ENCODE assay signal across 1 cellular context in the genomic region with DNA sequence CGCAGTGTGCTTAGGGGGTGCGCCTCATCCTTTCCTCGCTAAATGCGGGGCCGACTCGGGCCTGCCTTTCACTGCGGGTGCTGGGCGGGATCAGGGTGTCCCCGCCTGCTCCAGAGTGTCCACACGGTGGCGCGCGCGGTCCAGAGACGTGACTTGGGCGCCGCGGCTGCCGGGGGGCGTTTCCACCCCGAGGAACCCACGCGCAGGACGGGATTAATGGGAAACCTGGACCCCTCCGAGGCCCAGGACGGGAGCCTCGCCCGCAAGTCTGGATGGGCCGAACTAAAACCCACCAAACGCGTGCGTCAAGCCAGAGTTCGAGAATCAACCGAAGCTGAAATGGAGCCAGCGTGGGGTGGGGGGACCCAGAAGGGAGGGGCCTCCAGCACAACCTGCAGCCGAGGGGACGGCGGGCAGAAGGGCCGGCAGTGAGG.
TF ChIP-seq lines count a peak whose summit lies in the region.

No MANE protein-coding gene starts in this region.

TF ChIP-seq in K562, 482 proteins besides CTCF, POLR2A, EP300 and RAD21 (continued from another document):
- TF ChIP-seq, protein P1, sequence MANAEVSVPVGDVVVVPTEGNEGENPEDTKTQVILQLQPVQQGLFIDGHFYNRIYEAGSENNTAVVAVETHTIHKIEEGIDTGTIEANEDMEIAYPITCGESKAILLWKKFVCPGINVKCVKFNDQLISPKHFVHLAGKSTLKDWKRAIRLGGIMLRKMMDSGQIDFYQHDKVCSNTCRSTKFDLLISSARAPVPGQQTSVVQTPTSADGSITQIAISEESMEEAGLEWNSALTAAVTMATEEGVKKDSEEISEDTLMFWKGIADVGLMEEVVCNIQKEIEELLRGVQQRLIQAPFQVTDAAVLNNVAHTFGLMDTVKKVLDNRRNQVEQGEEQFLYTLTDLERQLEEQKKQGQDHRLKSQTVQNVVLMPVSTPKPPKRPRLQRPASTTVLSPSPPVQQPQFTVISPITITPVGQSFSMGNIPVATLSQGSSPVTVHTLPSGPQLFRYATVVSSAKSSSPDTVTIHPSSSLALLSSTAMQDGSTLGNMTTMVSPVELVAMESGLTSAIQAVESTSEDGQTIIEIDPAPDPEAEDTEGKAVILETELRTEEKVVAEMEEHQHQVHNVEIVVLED (CRISPR knock-in tag; IDR thresholded peaks at IDR 0.05), result no peak
- TF ChIP-seq, protein P2, sequence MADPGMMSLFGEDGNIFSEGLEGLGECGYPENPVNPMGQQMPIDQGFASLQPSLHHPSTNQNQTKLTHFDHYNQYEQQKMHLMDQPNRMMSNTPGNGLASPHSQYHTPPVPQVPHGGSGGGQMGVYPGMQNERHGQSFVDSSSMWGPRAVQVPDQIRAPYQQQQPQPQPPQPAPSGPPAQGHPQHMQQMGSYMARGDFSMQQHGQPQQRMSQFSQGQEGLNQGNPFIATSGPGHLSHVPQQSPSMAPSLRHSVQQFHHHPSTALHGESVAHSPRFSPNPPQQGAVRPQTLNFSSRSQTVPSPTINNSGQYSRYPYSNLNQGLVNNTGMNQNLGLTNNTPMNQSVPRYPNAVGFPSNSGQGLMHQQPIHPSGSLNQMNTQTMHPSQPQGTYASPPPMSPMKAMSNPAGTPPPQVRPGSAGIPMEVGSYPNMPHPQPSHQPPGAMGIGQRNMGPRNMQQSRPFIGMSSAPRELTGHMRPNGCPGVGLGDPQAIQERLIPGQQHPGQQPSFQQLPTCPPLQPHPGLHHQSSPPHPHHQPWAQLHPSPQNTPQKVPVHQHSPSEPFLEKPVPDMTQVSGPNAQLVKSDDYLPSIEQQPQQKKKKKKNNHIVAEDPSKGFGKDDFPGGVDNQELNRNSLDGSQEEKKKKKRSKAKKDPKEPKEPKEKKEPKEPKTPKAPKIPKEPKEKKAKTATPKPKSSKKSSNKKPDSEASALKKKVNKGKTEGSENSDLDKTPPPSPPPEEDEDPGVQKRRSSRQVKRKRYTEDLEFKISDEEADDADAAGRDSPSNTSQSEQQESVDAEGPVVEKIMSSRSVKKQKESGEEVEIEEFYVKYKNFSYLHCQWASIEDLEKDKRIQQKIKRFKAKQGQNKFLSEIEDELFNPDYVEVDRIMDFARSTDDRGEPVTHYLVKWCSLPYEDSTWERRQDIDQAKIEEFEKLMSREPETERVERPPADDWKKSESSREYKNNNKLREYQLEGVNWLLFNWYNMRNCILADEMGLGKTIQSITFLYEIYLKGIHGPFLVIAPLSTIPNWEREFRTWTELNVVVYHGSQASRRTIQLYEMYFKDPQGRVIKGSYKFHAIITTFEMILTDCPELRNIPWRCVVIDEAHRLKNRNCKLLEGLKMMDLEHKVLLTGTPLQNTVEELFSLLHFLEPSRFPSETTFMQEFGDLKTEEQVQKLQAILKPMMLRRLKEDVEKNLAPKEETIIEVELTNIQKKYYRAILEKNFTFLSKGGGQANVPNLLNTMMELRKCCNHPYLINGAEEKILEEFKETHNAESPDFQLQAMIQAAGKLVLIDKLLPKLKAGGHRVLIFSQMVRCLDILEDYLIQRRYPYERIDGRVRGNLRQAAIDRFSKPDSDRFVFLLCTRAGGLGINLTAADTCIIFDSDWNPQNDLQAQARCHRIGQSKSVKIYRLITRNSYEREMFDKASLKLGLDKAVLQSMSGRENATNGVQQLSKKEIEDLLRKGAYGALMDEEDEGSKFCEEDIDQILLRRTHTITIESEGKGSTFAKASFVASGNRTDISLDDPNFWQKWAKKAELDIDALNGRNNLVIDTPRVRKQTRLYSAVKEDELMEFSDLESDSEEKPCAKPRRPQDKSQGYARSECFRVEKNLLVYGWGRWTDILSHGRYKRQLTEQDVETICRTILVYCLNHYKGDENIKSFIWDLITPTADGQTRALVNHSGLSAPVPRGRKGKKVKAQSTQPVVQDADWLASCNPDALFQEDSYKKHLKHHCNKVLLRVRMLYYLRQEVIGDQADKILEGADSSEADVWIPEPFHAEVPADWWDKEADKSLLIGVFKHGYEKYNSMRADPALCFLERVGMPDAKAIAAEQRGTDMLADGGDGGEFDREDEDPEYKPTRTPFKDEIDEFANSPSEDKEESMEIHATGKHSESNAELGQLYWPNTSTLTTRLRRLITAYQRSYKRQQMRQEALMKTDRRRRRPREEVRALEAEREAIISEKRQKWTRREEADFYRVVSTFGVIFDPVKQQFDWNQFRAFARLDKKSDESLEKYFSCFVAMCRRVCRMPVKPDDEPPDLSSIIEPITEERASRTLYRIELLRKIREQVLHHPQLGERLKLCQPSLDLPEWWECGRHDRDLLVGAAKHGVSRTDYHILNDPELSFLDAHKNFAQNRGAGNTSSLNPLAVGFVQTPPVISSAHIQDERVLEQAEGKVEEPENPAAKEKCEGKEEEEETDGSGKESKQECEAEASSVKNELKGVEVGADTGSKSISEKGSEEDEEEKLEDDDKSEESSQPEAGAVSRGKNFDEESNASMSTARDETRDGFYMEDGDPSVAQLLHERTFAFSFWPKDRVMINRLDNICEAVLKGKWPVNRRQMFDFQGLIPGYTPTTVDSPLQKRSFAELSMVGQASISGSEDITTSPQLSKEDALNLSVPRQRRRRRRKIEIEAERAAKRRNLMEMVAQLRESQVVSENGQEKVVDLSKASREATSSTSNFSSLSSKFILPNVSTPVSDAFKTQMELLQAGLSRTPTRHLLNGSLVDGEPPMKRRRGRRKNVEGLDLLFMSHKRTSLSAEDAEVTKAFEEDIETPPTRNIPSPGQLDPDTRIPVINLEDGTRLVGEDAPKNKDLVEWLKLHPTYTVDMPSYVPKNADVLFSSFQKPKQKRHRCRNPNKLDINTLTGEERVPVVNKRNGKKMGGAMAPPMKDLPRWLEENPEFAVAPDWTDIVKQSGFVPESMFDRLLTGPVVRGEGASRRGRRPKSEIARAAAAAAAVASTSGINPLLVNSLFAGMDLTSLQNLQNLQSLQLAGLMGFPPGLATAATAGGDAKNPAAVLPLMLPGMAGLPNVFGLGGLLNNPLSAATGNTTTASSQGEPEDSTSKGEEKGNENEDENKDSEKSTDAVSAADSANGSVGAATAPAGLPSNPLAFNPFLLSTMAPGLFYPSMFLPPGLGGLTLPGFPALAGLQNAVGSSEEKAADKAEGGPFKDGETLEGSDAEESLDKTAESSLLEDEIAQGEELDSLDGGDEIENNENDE (IDR thresholded peaks at IDR 0.05; ENCODE audit: low read depth, low read length), result no peak
- TF ChIP-seq SMARCB1 (IDR thresholded peaks at IDR 0.05; ENCODE audit: insufficient read length, low read depth), result no peak
- no peak for TF ChIP-seq DNMT1 (IDR thresholded peaks at IDR 0.05)
- no peak for TF ChIP-seq ZNF384 (IDR thresholded peaks at IDR 0.05; ENCODE audit: low read depth, low read length)
- TF ChIP-seq TBP (optimal IDR thresholded peaks at IDR 0.05; ENCODE audit: low read depth, low read length), result no peak
- no peak for TF ChIP-seq CHD2 (IDR thresholded peaks at IDR 0.05; ENCODE audit: low read depth, low read length)
- no peak for TF ChIP-seq SRSF1 (IDR thresholded peaks at IDR 0.05; ENCODE audit: low read depth, low read length)
